In genomic region chr5:161988069-161988468, GRCh38 we compare ENCODE assay signal across 24 cellular contexts.
"Had no signal": no experiment of that assay in that cellular context is flagged by ENCODE, and none has a peak within 500 bp of the region (broad histone marks: within the 10 kb centered on the region; RNA-seq: fewer than 3 reads in every experiment).

No MANE protein-coding gene starts in this region.

- H3K9me3 ChIP-seq: colonic mucosa, esophagus squamous epithelium, gastrocnemius medialis had no signal

- H3K4me1 ChIP-seq: colonic mucosa, esophagus squamous epithelium, foreskin keratinocyte, gastrocnemius medialis, gastroesophageal sphincter, heart left ventricle, heart right ventricle had no signal

- DNase-seq: colonic mucosa; cortex of kidney; dermis blood vessel endothelial cell; dorsolateral prefrontal cortex; effector CD4-positive, alpha-beta T cell; effector CD8-positive, alpha-beta T cell; effector memory CD4-positive, alpha-beta T cell; effector memory CD8-positive, alpha-beta T cell; endodermal cell; erythroblast; esophagus squamous epithelium; foreskin fibroblast; foreskin keratinocyte; foreskin melanocyte; gastrocnemius medialis; glutamatergic neuron; head of caudate nucleus; heart left ventricle; heart right ventricle had no signal

- H3K36me3 ChIP-seq: colonic mucosa, esophagus muscularis mucosa, esophagus squamous epithelium, gastrocnemius medialis, gastroesophageal sphincter, heart left ventricle, heart right ventricle had no signal

- H3K4me3 ChIP-seq: colonic mucosa, coronary artery, dorsolateral prefrontal cortex, esophagus muscularis mucosa, esophagus squamous epithelium, gastrocnemius medialis, gastroesophageal sphincter, heart left ventricle, heart right ventricle had no signal

- ATAC-seq: effector memory CD8-positive, alpha-beta T cell; esophagus mucosa; foreskin keratinocyte; gastrocnemius medialis; gastroesophageal sphincter; heart left ventricle; heart right ventricle had no signal

- H3K27me3 ChIP-seq: colonic mucosa, dorsolateral prefrontal cortex, esophagus muscularis mucosa, esophagus squamous epithelium, foreskin keratinocyte, gastrocnemius medialis, gastroesophageal sphincter, heart left ventricle, heart right ventricle had no signal

- H3K27ac ChIP-seq: colonic mucosa, coronary artery, dorsolateral prefrontal cortex, epithelial cell of prostate, esophagus muscularis mucosa, esophagus squamous epithelium, foreskin keratinocyte, gastrocnemius medialis, gastroesophageal sphincter, heart left ventricle, heart right ventricle had no signal
